In genomic region chr4:3313139-3313538, GRCh38 we compare ENCODE assay signal across 17 cellular contexts.
"Had no signal": no experiment of that assay in that cellular context is flagged by ENCODE, and none has a peak within 500 bp of the region (broad histone marks: within the 10 kb centered on the region; RNA-seq: fewer than 3 reads in every experiment).

No MANE protein-coding gene starts in this region.

- ATAC-seq: activated CD8-positive, alpha-beta T cell treated with anti-CD3 and anti-CD28 coated beads for 36 hours; activated naive CD8-positive, alpha-beta T cell treated with anti-CD3 and anti-CD28 coated beads, Interleukin-2, amount 50 U/mL, for 24 hours had no signal

- H3K27me3 ChIP-seq: stomach had no signal

- DNase-seq: activated B cell treated with CpG ODN at 0.5 μM for 24 hours; activated CD4-positive, alpha-beta T cell treated with anti-CD3 and anti-CD28 coated beads for 4 hours; activated CD8-positive, alpha-beta T cell treated with anti-CD3 and anti-CD28 coated beads for 36 hours; activated naive CD4-positive, alpha-beta T cell treated with Interleukin-2 at 50 U/mL for 16 hours; activated naive CD8-positive, alpha-beta T cell treated with anti-CD3 and anti-CD28 coated beads, Interleukin-2, amount 50 U/mL, for 24 hours; anterior cingulate cortex; caudate nucleus; erythroblast; foreskin melanocyte; left ventricle myocardium inferior; occipital lobe; retina; SK-N-SH; trophoblast cell had no signal

- H3K4me3 ChIP-seq: left ventricle myocardium inferior, stomach had no signal

- H3K4me3 Mint-ChIP-seq: activated B cell treated with CpG ODN at 0.5 μM for 24 hours; activated CD8-positive, alpha-beta T cell treated with anti-CD3 and anti-CD28 coated beads for 36 hours; activated naive CD8-positive, alpha-beta T cell treated with anti-CD3 and anti-CD28 coated beads, Interleukin-2, amount 50 U/mL, for 24 hours; activated T-helper 1 cell treated with anti-CD3 and anti-CD28 coated beads, Interleukin-12 subunit alpha, Interleukin-12 subunit beta, Interleukin-2, Interleukin-4 antibody, amounts not matched to agents 30 ng/mL and 10 ng/mL and 1 ng/mL, durations not matched to agents 14 hours and 24 hours and 36 hours; brain had no signal

- H3K27me3 Mint-ChIP-seq: activated B cell treated with CpG ODN at 0.5 μM for 24 hours; activated CD8-positive, alpha-beta T cell treated with anti-CD3 and anti-CD28 coated beads for 36 hours; activated naive CD8-positive, alpha-beta T cell treated with anti-CD3 and anti-CD28 coated beads, Interleukin-2, amount 50 U/mL, for 24 hours; brain had no signal

- H3K27ac ChIP-seq: left ventricle myocardium inferior, stomach had no signal

- H3K9me3 Mint-ChIP-seq: activated B cell treated with CpG ODN at 0.5 μM for 24 hours; activated CD8-positive, alpha-beta T cell treated with anti-CD3 and anti-CD28 coated beads for 36 hours; activated naive CD8-positive, alpha-beta T cell treated with anti-CD3 and anti-CD28 coated beads, Interleukin-2, amount 50 U/mL, for 24 hours; activated T-helper 1 cell treated with anti-CD3 and anti-CD28 coated beads, Interleukin-12 subunit alpha, Interleukin-12 subunit beta, Interleukin-2, Interleukin-4 antibody, amounts not matched to agents 30 ng/mL and 10 ng/mL and 1 ng/mL, durations not matched to agents 14 hours and 24 hours and 36 hours; brain had no signal

- H3K27ac Mint-ChIP-seq: activated B cell treated with CpG ODN at 0.5 μM for 24 hours; activated CD8-positive, alpha-beta T cell treated with anti-CD3 and anti-CD28 coated beads for 36 hours; activated naive CD8-positive, alpha-beta T cell treated with anti-CD3 and anti-CD28 coated beads, Interleukin-2, amount 50 U/mL, for 24 hours; activated T-helper 1 cell treated with anti-CD3 and anti-CD28 coated beads, Interleukin-12 subunit alpha, Interleukin-12 subunit beta, Interleukin-2, Interleukin-4 antibody, amounts not matched to agents 30 ng/mL and 10 ng/mL and 1 ng/mL, durations not matched to agents 14 hours and 24 hours and 36 hours had no signal

- H3K9me3 ChIP-seq: left ventricle myocardium inferior, SK-N-SH, stomach had no signal

- H3K4me1 Mint-ChIP-seq: activated B cell treated with CpG ODN at 0.5 μM for 24 hours; activated naive CD8-positive, alpha-beta T cell treated with anti-CD3 and anti-CD28 coated beads, Interleukin-2, amount 50 U/mL, for 24 hours had no signal
